8 cellular contexts compared by ENCODE assay signal in the genomic region with DNA sequence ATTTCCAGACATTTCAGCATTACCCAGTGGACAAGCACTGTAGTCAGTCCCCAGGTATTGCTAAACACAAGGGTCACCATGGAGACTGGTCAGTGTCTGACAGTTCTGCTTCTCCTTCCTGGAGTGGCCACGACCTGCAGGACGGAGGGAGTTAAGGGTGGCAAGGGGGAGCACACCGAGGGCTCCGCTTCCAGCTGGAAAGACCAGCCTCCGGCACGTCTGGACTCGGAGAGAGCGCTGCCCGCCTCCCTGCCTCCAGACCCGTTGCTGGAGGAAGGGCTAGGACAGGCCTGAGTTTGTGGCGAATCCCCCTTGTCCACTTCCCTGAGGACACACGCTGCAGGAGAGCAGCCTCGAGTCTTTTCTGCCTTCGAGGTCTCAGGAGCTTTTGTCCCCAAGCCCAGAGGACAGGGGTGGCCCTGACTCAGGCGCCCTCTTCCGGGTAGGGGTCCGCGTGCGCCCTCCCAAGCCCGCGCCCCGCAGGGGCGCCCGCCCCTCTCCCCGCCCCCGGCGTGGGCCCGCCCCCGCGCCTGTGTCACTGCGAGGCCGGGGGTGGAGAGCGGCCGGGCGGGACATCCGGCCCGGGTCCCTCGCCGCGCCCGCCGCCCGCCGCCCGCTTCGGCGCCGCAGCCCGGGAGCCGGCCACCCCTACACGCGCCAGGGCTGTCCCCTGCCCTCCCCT. TPM values are rescaled to one million over a fixed set of nuclear protein-coding genes. Genes with fewer than 3 reads are reported as not detected.
DNase-seq lines count a peak whose midpoint lies in the region; ATAC-seq, FAIRE-seq and TF ChIP-seq lines count a peak whose summit lies in the region.

A gene with protein sequence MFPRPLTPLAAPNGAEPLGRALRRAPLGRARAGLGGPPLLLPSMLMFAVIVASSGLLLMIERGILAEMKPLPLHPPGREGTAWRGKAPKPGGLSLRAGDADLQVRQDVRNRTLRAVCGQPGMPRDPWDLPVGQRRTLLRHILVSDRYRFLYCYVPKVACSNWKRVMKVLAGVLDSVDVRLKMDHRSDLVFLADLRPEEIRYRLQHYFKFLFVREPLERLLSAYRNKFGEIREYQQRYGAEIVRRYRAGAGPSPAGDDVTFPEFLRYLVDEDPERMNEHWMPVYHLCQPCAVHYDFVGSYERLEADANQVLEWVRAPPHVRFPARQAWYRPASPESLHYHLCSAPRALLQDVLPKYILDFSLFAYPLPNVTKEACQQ (plus strand): TSS at position 562 of the 682 bp plus-strand sequence. CDS start 230 bp downstream, outside the sequence.

- peaks cover 1% of the 10 kb centered on the region for H3K36me3 Mint-ChIP-seq in nephron progenitor cell (ENCODE audit: low read depth)

- FAIRE-seq in GM18507 (lab: Jason Lieb, UNC) = no peak

- TF ChIP-seq CTCF in fibroblast of villous mesenchyme (IDR thresholded peaks at IDR 0.05; ENCODE audit: insufficient read depth, low read depth, low read length) = no peak
- TF ChIP-seq CTCF in nephron progenitor cell (IDR thresholded peaks at IDR 0.05) = no peak
- no peak for TF ChIP-seq CTCF in tibial artery (IDR thresholded peaks at IDR 0.05)

- peaks cover 50% of the 10 kb centered on the region for H3K4me1 Mint-ChIP-seq in nephron progenitor cell

- intact Hi-C loops in tibial artery (cut with DNase I; ENCODE audit: low total_unique reads) = no loop called here

- DNase-seq in AG08395 (ENCODE audit: low spot score) (peak; percentile 80), GM18507 (ENCODE audit: extremely low spot score, insufficient read length, low read depth) (peak; percentile 73), RPMI7951 (ENCODE audit: low read depth) (peak; percentile 62), activated gamma-delta T cell (lab: John Stamatoyannopoulos, UW) (peak; percentile 53), fibroblast of villous mesenchyme (ENCODE audit: low read depth) (peak; percentile 62), nephron progenitor cell (peak; percentile 79), tibial artery (peak; percentile 56 to 79)

- no peaks in the 10 kb centered on the region for H3K27me3 Mint-ChIP-seq in nephron progenitor cell (ENCODE audit: low read depth, poor library complexity)

- peaks cover 0 to 22% (median 12%) of the 10 kb centered on the region in 4 donors for H3K4me1 ChIP-seq in tibial artery

- peak within 1 kb of the TSS; percentile 85 to 97 for H3K27ac ChIP-seq in tibial artery

- peak within 1 kb of the TSS; percentile 77 for H3K4me3 ChIP-seq in fibroblast of villous mesenchyme (ENCODE audit: low read depth, low read length)
- peak within 1 kb of the TSS; percentile 91 to 99 for H3K4me3 ChIP-seq in tibial artery

- H3K27me3 ChIP-seq in tibial artery = no peaks in the 10 kb centered on the region

- H3K27ac Mint-ChIP-seq in nephron progenitor cell = peak within 1 kb of the TSS; percentile 97

- no peaks in the 10 kb centered on the region for H3K9me3 ChIP-seq in tibial artery

- peaks cover 8 to 22% (median 12%) of the 10 kb centered on the region in 3 donors for H3K36me3 ChIP-seq in tibial artery

- peak within 1 kb of the TSS; percentile 87 for H3K4me3 Mint-ChIP-seq in nephron progenitor cell

- peak; percentile 73 for ATAC-seq in HG03280 (IDR thresholded peaks at IDR 0.05; ENCODE audit: unreplicated experiment)

- H3K9me3 Mint-ChIP-seq in nephron progenitor cell = no peaks in the 10 kb centered on the region

RNA-seq across cellular contexts. Expression of the gene that starts here (rescaled TPM):
- total RNA-seq in RPMI7951 (2014; rRNA removed; shearing (Covaris generic)) = 27.1 and 29.3 TPM in 2 replicates
- 12.9 and 14.2 TPM in 2 replicates for total RNA-seq in fibroblast of villous mesenchyme

Comparison
In these comparisons a context has a peak if more than half of its experiments do, and no peak if none do; other contexts are left out.
1. Peak in every context shown above with its lines: DNase-seq, ATAC-seq, H3K4me3 ChIP-seq and H3K27ac ChIP-seq.